In genomic region chr12:47837190-47838171, GRCh38 we compare ENCODE assay signal across 8 cellular contexts. TPM values are rescaled to one million over a fixed set of nuclear protein-coding genes. Genes with fewer than 3 reads are reported as not detected.
DNase-seq lines count a peak whose midpoint lies in the region; ATAC-seq and TF ChIP-seq lines count a peak whose summit lies in the region.

No MANE protein-coding gene starts in this region.

- peak overlapping the region; percentile 10 for H3K27ac ChIP-seq in CD4-positive, CD25-positive, alpha-beta regulatory T cell (ENCODE audit: insufficient read depth, low read length, poor library complexity, severe bottlenecking)
- H3K27ac ChIP-seq in HEK293 (ENCODE audit: extremely low read depth, low read depth, low read length): no peak overlapping the region
- H3K27ac ChIP-seq in tibial artery: peak overlapping the region in 1 of 2 donors; percentile 12

- peaks cover 36% of the 10 kb centered on the region for H3K4me1 ChIP-seq in CD4-positive, CD25-positive, alpha-beta regulatory T cell (ENCODE audit: control insufficient read depth, insufficient read depth, low read length, poor library complexity, severe bottlenecking)
- no peaks in the 10 kb centered on the region for H3K4me1 ChIP-seq in HEK293 (ENCODE audit: control insufficient read depth, insufficient read depth, low read length)
- peaks cover 0 to 13% (median 3%) of the 10 kb centered on the region in 4 donors for H3K4me1 ChIP-seq in tibial artery

- no peaks in the 10 kb centered on the region for H3K9me3 Mint-ChIP-seq in CD4-positive, CD25-positive, alpha-beta regulatory T cell

- no peaks in the 10 kb centered on the region for H3K27me3 ChIP-seq in CD4-positive, CD25-positive, alpha-beta regulatory T cell (ENCODE audit: control insufficient read depth, insufficient read depth, low read length)
- H3K27me3 ChIP-seq in tibial artery: no peaks in the 10 kb centered on the region

- H3K27me3 Mint-ChIP-seq in CD4-positive, CD25-positive, alpha-beta regulatory T cell: no peaks in the 10 kb centered on the region

- no peak for ATAC-seq in CD4-positive, CD25-positive, alpha-beta regulatory T cell (ENCODE audit: low read depth in 2 of 2)
- no peak for ATAC-seq in GM21723 (IDR thresholded peaks at IDR 0.05; ENCODE audit: unreplicated experiment)

- no peak overlapping the region for H3K4me3 Mint-ChIP-seq in CD4-positive, CD25-positive, alpha-beta regulatory T cell

- peak overlapping the region in 2 of 3 donors; percentile 34 to 42 for H3K27ac Mint-ChIP-seq in CD4-positive, CD25-positive, alpha-beta regulatory T cell

- intact Hi-C loops in tibial artery (cut with DNase I; ENCODE audit: low total_unique reads): loop anchor here (2.0 to 5.0 kb wide), 3 partner anchors 59 to 1295 kb away; partner anchors contain the start of gene TUBA1B

- DNase-seq in CD4-positive, CD25-positive, alpha-beta regulatory T cell: peak; percentile 57 to 80 (median 73)
- DNase-seq in NCI-H748 treated with DMSO at 0.1 percent for 48 hours (lab: John Stamatoyannopoulos, UW) (peak; percentile 55), epidermal melanocyte (ENCODE audit: insufficient read length, low spot score) (peak; percentile 72), mucosa of gallbladder (ENCODE audit: low spot score) (peak; percentile 54), tibial artery (peak; percentile 73 to 87)
- peak; percentile 87 for DNase-seq in activated CD8-positive, alpha-beta memory T cell treated with anti-CD3 and anti-CD28 coated beads for 24 hours

- H3K9me3 ChIP-seq in CD4-positive, CD25-positive, alpha-beta regulatory T cell (ENCODE audit: control insufficient read depth in 2 of 2, low read length in 2 of 2): no peaks in the 10 kb centered on the region
- H3K9me3 ChIP-seq in HEK293 (ENCODE audit: control insufficient read depth, insufficient read depth, low read depth, low read length): no peaks in the 10 kb centered on the region
- no peaks in the 10 kb centered on the region for H3K9me3 ChIP-seq in tibial artery

- no peaks in the 10 kb centered on the region for H3K36me3 Mint-ChIP-seq in CD4-positive, CD25-positive, alpha-beta regulatory T cell

- no peak overlapping the region for H3K4me3 ChIP-seq in CD4-positive, CD25-positive, alpha-beta regulatory T cell (ENCODE audit: low read depth, low read length)
- no peak overlapping the region for H3K4me3 ChIP-seq in HEK293 (ENCODE audit: low read depth, low read length)
- no peak overlapping the region for H3K4me3 ChIP-seq in tibial artery

- no peaks in the 10 kb centered on the region for H3K36me3 ChIP-seq in CD4-positive, CD25-positive, alpha-beta regulatory T cell (ENCODE audit: control insufficient read depth, insufficient read depth, low read length)
- H3K36me3 ChIP-seq in HEK293 (ENCODE audit: control insufficient read depth in 2 of 2, insufficient read depth in 1 of 2, low read length in 2 of 2): no peaks in the 10 kb centered on the region
- no peaks in the 10 kb centered on the region for H3K36me3 ChIP-seq in tibial artery

- H3K4me1 Mint-ChIP-seq in CD4-positive, CD25-positive, alpha-beta regulatory T cell: peaks cover 11 to 50% (median 32%) of the 10 kb centered on the region in 4 donors

- POLR2A ChIA-PET in HEK293 (lab: Yijun Ruan, JAX): interaction anchor here (0.8 to 2.5 kb wide), 9 partner anchors 9 to 112 kb away, joined by 3 to 13 read pairs (median 5); partner anchors contain the start of gene VDR

- CTCF ChIA-PET in HEK293 (lab: Yijun Ruan, JAX): interaction anchor here (0.5 to 16.6 kb wide), 46 partner anchors 8 to 1190 kb away, joined by 3 to 271 read pairs (median 6); partner anchors contain the start of genes ENDOU, HDAC7, RAPGEF3 and RPAP3

- peak; percentile 67; the same call in 1 of the 2 replicates for TF ChIP-seq CTCF in HEK293 (tag by site-specific recombination; IDR thresholded peaks at IDR 0.05)
- peak; percentile 85 to 96 for TF ChIP-seq CTCF in tibial artery (IDR thresholded peaks at IDR 0.05)

TF ChIP-seq in HEK293, 187 proteins besides CTCF, POLR2A, EP300 and RAD21:
- TF ChIP-seq ZBTB26 (tag by site-specific recombination; optimal IDR thresholded peaks at IDR 0.05) (no peak), ZNF654 (tag by site-specific recombination; IDR thresholded peaks at IDR 0.05; ENCODE audit: low read depth) (peak; percentile 72), EGR2 (tag by site-specific recombination; IDR thresholded peaks at IDR 0.05; ENCODE audit: low read depth) (0 out of 2 replicates have a peak, but pooled peaks have one; percentile 16), ZNF138 (tag by site-specific recombination; IDR thresholded peaks at IDR 0.05; ENCODE audit: borderline replicate concordance) (no peak), ZFHX2 (tag by site-specific recombination; conservative IDR thresholded peaks at IDR 0.05) (peak; percentile 46; the same call in 1 of the 2 replicates), ZSCAN30 (tag by site-specific recombination; IDR thresholded peaks at IDR 0.05) (0 out of 2 replicates have a peak, but pooled peaks have one; percentile 49), ZNF433 (tag by site-specific recombination; IDR thresholded peaks at IDR 0.05; ENCODE audit: low read depth) (no peak), ZNF571 (tag by site-specific recombination; IDR thresholded peaks at IDR 0.05) (no peak), ZNF670 (tag by site-specific recombination; IDR thresholded peaks at IDR 0.05; ENCODE audit: low read depth) (no peak), IKZF3 (tag by site-specific recombination; IDR thresholded peaks at IDR 0.05) (peak; percentile 86), YY1 (tag by site-specific recombination; IDR thresholded peaks at IDR 0.05) (no peak), ZNF830 (tag by site-specific recombination; IDR thresholded peaks at IDR 0.05; ENCODE audit: low read depth) (no peak), ZNF112 (tag by site-specific recombination; IDR thresholded peaks at IDR 0.05) (no peak), ZNF561 (tag by site-specific recombination; IDR thresholded peaks at IDR 0.05; ENCODE audit: borderline replicate concordance) (no peak), GLIS2 (tag by site-specific recombination; IDR thresholded peaks at IDR 0.05) (no peak), GLIS1 (tag by site-specific recombination; IDR thresholded peaks at IDR 0.05) (no peak), TRIM28 (IDR thresholded peaks at IDR 0.05; ENCODE audit: borderline replicate concordance, low read length) (no peak), ZNF660 (tag by site-specific recombination; IDR thresholded peaks at IDR 0.05) (peak; percentile 43; the same call in 1 of the 2 replicates), ZNF426 (tag by site-specific recombination; IDR thresholded peaks at IDR 0.05) (no peak), KLF16 (tag by site-specific recombination; IDR thresholded peaks at IDR 0.05) (no peak), ZNF423 (tag by site-specific recombination; IDR thresholded peaks at IDR 0.05) (no peak), ZNF791 (tag by site-specific recombination; IDR thresholded peaks at IDR 0.05) (no peak), ZEB2 (tag by site-specific recombination; IDR thresholded peaks at IDR 0.05) (peak; percentile 71)
- TF ChIP-seq, protein P1, sequence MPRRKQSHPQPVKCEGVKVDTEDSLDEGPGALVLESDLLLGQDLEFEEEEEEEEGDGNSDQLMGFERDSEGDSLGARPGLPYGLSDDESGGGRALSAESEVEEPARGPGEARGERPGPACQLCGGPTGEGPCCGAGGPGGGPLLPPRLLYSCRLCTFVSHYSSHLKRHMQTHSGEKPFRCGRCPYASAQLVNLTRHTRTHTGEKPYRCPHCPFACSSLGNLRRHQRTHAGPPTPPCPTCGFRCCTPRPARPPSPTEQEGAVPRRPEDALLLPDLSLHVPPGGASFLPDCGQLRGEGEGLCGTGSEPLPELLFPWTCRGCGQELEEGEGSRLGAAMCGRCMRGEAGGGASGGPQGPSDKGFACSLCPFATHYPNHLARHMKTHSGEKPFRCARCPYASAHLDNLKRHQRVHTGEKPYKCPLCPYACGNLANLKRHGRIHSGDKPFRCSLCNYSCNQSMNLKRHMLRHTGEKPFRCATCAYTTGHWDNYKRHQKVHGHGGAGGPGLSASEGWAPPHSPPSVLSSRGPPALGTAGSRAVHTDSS (tag by site-specific recombination; IDR thresholded peaks at IDR 0.05): no peak

RNA-seq across cellular contexts. Expression of gene HDAC7, which starts 17.8 kb away (rescaled TPM):
- total RNA-seq in CD4-positive, CD25-positive, alpha-beta regulatory T cell: 163 TPM
- polyA plus RNA-seq in CD4-positive, CD25-positive, alpha-beta regulatory T cell: 10 to 100 TPM; 14.0 to 15.4 (median 15.3) TPM
- 120 TPM for total RNA-seq in mucosa of gallbladder
